ENCODE assay signal across 10 cellular contexts in genomic region chr16:66986559-66986958, GRCh38. TPM values are rescaled to one million over a fixed set of nuclear protein-coding genes. Genes with fewer than 3 reads are reported as not detected.
DNase-seq lines count a peak whose midpoint lies in the region; ATAC-seq and TF ChIP-seq lines count a peak whose summit lies in the region.
"Had no signal": no experiment of that assay in that cellular context is flagged by ENCODE, and none has a peak within 500 bp of the region (broad histone marks: within the 10 kb centered on the region; RNA-seq: fewer than 3 reads in every experiment).

No MANE protein-coding gene starts in this region.

- CTCF ChIA-PET in activated CD8-positive, alpha-beta T cell treated with anti-CD3 and anti-CD28 coated beads for 36 hours (lab: Charles Lee), result interaction anchor here (1.3 to 4.6 kb wide), 4 partner anchors 27 to 171 kb away, joined by 3 to 30 read pairs (median 10); partner anchors contain the start of gene NAE1

- no peak overlapping the region for H3K4me3 Mint-ChIP-seq in activated CD8-positive, alpha-beta T cell treated with anti-CD3 and anti-CD28 coated beads for 36 hours
- H3K4me3 Mint-ChIP-seq: brain; effector memory CD8-positive, alpha-beta T cell; T-helper 17 cell had no signal

- H3K36me3 Mint-ChIP-seq in activated CD8-positive, alpha-beta T cell treated with anti-CD3 and anti-CD28 coated beads for 36 hours (ENCODE audit: low read depth), result peaks cover 8% of the 10 kb centered on the region
- H3K36me3 Mint-ChIP-seq: brain had no signal

- no peaks in the 10 kb centered on the region for H3K27me3 Mint-ChIP-seq in activated CD8-positive, alpha-beta T cell treated with anti-CD3 and anti-CD28 coated beads for 36 hours
- H3K27me3 Mint-ChIP-seq: effector memory CD8-positive, alpha-beta T cell; T-helper 17 cell had no signal

- DNase-seq in activated CD8-positive, alpha-beta T cell treated with anti-CD3 and anti-CD28 coated beads for 36 hours, result no peak
- DNase-seq: BE2C; effector memory CD8-positive, alpha-beta T cell; NCI-H1048; NCI-H345; T-helper 17 cell had no signal

- H3K9me3 Mint-ChIP-seq in activated CD8-positive, alpha-beta T cell treated with anti-CD3 and anti-CD28 coated beads for 36 hours, result no peaks in the 10 kb centered on the region
- H3K9me3 Mint-ChIP-seq: brain; effector memory CD8-positive, alpha-beta T cell had no signal

- no peak for TF ChIP-seq CTCF in activated CD8-positive, alpha-beta T cell treated with anti-CD3 and anti-CD28 coated beads for 36 hours (IDR thresholded peaks at IDR 0.05)

- no peak for ATAC-seq in activated CD8-positive, alpha-beta T cell treated with anti-CD3 and anti-CD28 coated beads for 36 hours
- no peak for ATAC-seq in GM18511 (IDR thresholded peaks at IDR 0.05; ENCODE audit: unreplicated experiment)
- ATAC-seq: effector memory CD8-positive, alpha-beta T cell; T-helper 17 cell had no signal

- peaks cover 43% of the 10 kb centered on the region for H3K4me1 Mint-ChIP-seq in activated CD8-positive, alpha-beta T cell treated with anti-CD3 and anti-CD28 coated beads for 36 hours (ENCODE audit: low read depth)
- H3K4me1 Mint-ChIP-seq: brain had no signal

- H3K27ac Mint-ChIP-seq in activated CD8-positive, alpha-beta T cell treated with anti-CD3 and anti-CD28 coated beads for 36 hours, result peak overlapping the region; percentile 71
- H3K27ac Mint-ChIP-seq: brain; effector memory CD8-positive, alpha-beta T cell; T-helper 17 cell had no signal

- POLR2A ChIA-PET in activated CD8-positive, alpha-beta T cell treated with anti-CD3 and anti-CD28 coated beads for 36 hours (lab: Charles Lee), result no interaction called here

- intact Hi-C loops in activated CD8-positive, alpha-beta T cell treated with anti-CD3 and anti-CD28 coated beads for 36 hours (cut with micrococcal nuclease), result no loop called here

RNA-seq across cellular contexts. Expression of gene CES4A, which starts 1.8 kb away (rescaled TPM):
- total RNA-seq in activated CD8-positive, alpha-beta T cell treated with anti-CD3 and anti-CD28 coated beads for 36 hours, result 1 to 10 TPM; 4.5 to 5.9 TPM
- total RNA-seq: HT1080 had no signal

RNA-seq across cellular contexts. Expression of gene CES3, which starts 25.5 kb away (rescaled TPM):
- 1 to 10 TPM; 2.1 to 2.9 TPM for total RNA-seq in activated CD8-positive, alpha-beta T cell treated with anti-CD3 and anti-CD28 coated beads for 36 hours
- total RNA-seq: kidney epithelial cell had no signal

RNA-seq across cellular contexts. Expression of gene CBFB, which starts 42.4 kb away (rescaled TPM):
- total RNA-seq in activated CD8-positive, alpha-beta T cell treated with anti-CD3 and anti-CD28 coated beads for 36 hours, result 100 to 1,000 TPM; 111 to 114 TPM

RNA-seq across cellular contexts. Expression of gene CES2, which starts 51.2 kb away (rescaled TPM):
- 10 to 100 TPM; 24.7 to 24.9 TPM for total RNA-seq in activated CD8-positive, alpha-beta T cell treated with anti-CD3 and anti-CD28 coated beads for 36 hours

RNA-seq across cellular contexts. Expression of gene CIAO2B, which starts 52.4 kb away (rescaled TPM):
- 100 to 1,000 TPM; 150 to 162 TPM for total RNA-seq in activated CD8-positive, alpha-beta T cell treated with anti-CD3 and anti-CD28 coated beads for 36 hours
